Comparison of ENCODE assay signal across 20 cellular contexts in genomic region chr15:60257760-60258159, GRCh38.
A peak's percentile ranks its signal among the peaks of the same experiment; 100 is the strongest.
DNase-seq lines count a peak whose midpoint lies in the region; ATAC-seq, FAIRE-seq and TF ChIP-seq lines count a peak whose summit lies in the region.
"Had no signal": no experiment of that assay in that cellular context is flagged by ENCODE, and none has a peak within 500 bp of the region (broad histone marks: within the 10 kb centered on the region; RNA-seq: fewer than 3 reads in every experiment).

No MANE protein-coding gene starts in this region.

- H3K27me3 ChIP-seq in K562 (ENCODE audit: control insufficient read depth in 2 of 2, insufficient read depth in 2 of 2, low read length in 2 of 2): no peaks in the 10 kb centered on the region
- H3K27me3 ChIP-seq in BE2C: peaks cover 21% of the 10 kb centered on the region
- H3K27me3 ChIP-seq: BLaER1 had no signal

- H3K27ac ChIP-seq in A549 (no peak overlapping the region), K562 (ENCODE audit: extremely low read depth, low read depth, low read length) (no peak overlapping the region)
- H3K27ac ChIP-seq: BLaER1, C4-2B had no signal

- H4K20me1 ChIP-seq in K562 (replicated peaks; ENCODE audit: control insufficient read depth, insufficient read depth, low read length): no peaks in the 10 kb centered on the region
- H4K20me1 ChIP-seq: BLaER1 had no signal

- no peak for ATAC-seq in activated T-cell treated with anti-CD3 and anti-CD28 coated beads, Interleukin-2, amount 50 U/mL, for 72 hours (replicated peaks in 1 of 2)
- ATAC-seq in A549 (no peak), K562 (no peak)
- ATAC-seq: CD8-positive, alpha-beta T cell had no signal

- H3K4me3 ChIP-seq in A549: no peak overlapping the region
- no peak overlapping the region for H3K4me3 ChIP-seq in K562
- H3K4me3 ChIP-seq in BE2C (ENCODE audit: low read depth, low read length): no peak overlapping the region
- H3K4me3 ChIP-seq: BLaER1, HAP-1 had no signal

- DNase-seq in activated T-cell treated with anti-CD3 and anti-CD28 coated beads, Interleukin-2, amount 50 U/mL, for 72 hours: no peak
- DNase-seq in activated T-cell treated with anti-CD3 and anti-CD28 coated beads, Interleukin-2, amount 50 U/mL, for 24 hours: no peak
- no peak for DNase-seq in A549 (ENCODE audit: low read depth in 1 of 2, low spot score in 1 of 2)
- DNase-seq in K562 (ENCODE audit: extremely low read depth in 1 of 4, low spot score in 3 of 4): no peak
- DNase-seq in BE2C: no peak
- no peak for DNase-seq in T-helper 2 cell treated with Interferon-gamma antibody and Interleukin-4, amounts not matched to agents 5 μg/mL and 100 μg/mL, for 36 hours (ENCODE audit: low spot score)
- DNase-seq: 8988T; Caco-2; CD4-positive, CD25-positive, alpha-beta regulatory T cell; CD8-positive, alpha-beta T cell; DMS153; DND-41; GOT3; HFFc6 had no signal

- WGBS in A549 (ENCODE audit: missing lambda C conversion rate): 15% methylated on average over 4 of the region's 4 CpGs
- WGBS in K562 (ENCODE audit: insufficient coverage, low coverage, missing lambda C conversion rate): 0% methylated on average over 4 of the region's 4 CpGs

- H3K27me3 Mint-ChIP-seq in activated T-cell treated with anti-CD3 and anti-CD28 coated beads, Interleukin-2, amount 50 U/mL, for 72 hours (ENCODE audit: low read depth): peaks cover 44% of the 10 kb centered on the region
- H3K27me3 Mint-ChIP-seq in activated T-cell treated with anti-CD3 and anti-CD28 coated beads, Interleukin-2, amount 50 U/mL, for 24 hours: peaks cover 42% of the 10 kb centered on the region
- H3K27me3 Mint-ChIP-seq in T-helper 2 cell treated with Interferon-gamma antibody and Interleukin-4, amounts not matched to agents 5 μg/mL and 100 μg/mL, for 36 hours (ENCODE audit: low read depth): peaks cover 40% of the 10 kb centered on the region

- TF ChIP-seq CTCF in A549 (IDR thresholded peaks at IDR 0.05): no peak
- no peak for TF ChIP-seq CTCF in K562 (IDR thresholded peaks at IDR 0.05 in 2 of 3, conservative IDR thresholded peaks at IDR 0.05 in 1 of 3; ENCODE audit: insufficient read depth in 2 of 3, low read depth in 1 of 3, low read length in 3 of 3)
- TF ChIP-seq CTCF in BE2C (IDR thresholded peaks at IDR 0.05; ENCODE audit: low read depth, low read length): no peak

- POLR2A ChIA-PET in A549 (lab: Yijun Ruan, JAX) (no interaction called here), K562 (lab: Yijun Ruan, JAX) (no interaction called here)

- no peak for TF ChIP-seq EP300 in A549 (IDR thresholded peaks at IDR 0.05)
- no peak for TF ChIP-seq EP300 in K562 (IDR thresholded peaks at IDR 0.05; ENCODE audit: low read length)

- peaks cover 8% of the 10 kb centered on the region for H3K4me1 Mint-ChIP-seq in activated T-cell treated with anti-CD3 and anti-CD28 coated beads, Interleukin-2, amount 50 U/mL, for 72 hours (ENCODE audit: low read depth)
- peaks cover 8% of the 10 kb centered on the region for H3K4me1 Mint-ChIP-seq in activated T-cell treated with anti-CD3 and anti-CD28 coated beads, Interleukin-2, amount 50 U/mL, for 24 hours (ENCODE audit: low read depth)
- peaks cover 5% of the 10 kb centered on the region for H3K4me1 Mint-ChIP-seq in T-helper 2 cell treated with Interferon-gamma antibody and Interleukin-4, amounts not matched to agents 5 μg/mL and 100 μg/mL, for 36 hours (ENCODE audit: low read depth)

- CTCF ChIA-PET in A549 (lab: Yijun Ruan, JAX) (interaction anchor here (0.6 to 1.1 kb wide), 4 partner anchors 14 to 1316 kb away, joined by 3 read pairs; no protein-coding TSS in a partner anchor), K562 (lab: Yijun Ruan, JAX; ENCODE audit: low intra/inter-chr PET ratio) (no interaction called here)

- intact Hi-C loops in K562 (cut with micrococcal nuclease): no loop called here

- no peak overlapping the region for H2AFZ ChIP-seq in K562 (ENCODE audit: low read depth, low read length)

- no peaks in the 10 kb centered on the region for H3K79me2 ChIP-seq in K562 (ENCODE audit: control insufficient read depth, insufficient read depth, low read length)

- H3K4me2 ChIP-seq in A549 (no peak overlapping the region), K562 (ENCODE audit: insufficient read depth, low read length) (no peak overlapping the region)
- H3K4me2 ChIP-seq: BLaER1 had no signal

- TF ChIP-seq RAD21 in A549 (conservative IDR thresholded peaks at IDR 0.05 in 1 of 2, IDR thresholded peaks at IDR 0.05 in 1 of 2): no peak
- TF ChIP-seq RAD21 in K562 (CRISPR knock-in tag; conservative IDR thresholded peaks at IDR 0.05 in 1 of 2, IDR thresholded peaks at IDR 0.05 in 1 of 2): no peak

- H3K9me3 ChIP-seq in A549 (no peaks in the 10 kb centered on the region; the same call in 2 of the 3 replicates), K562 (replicated peaks; ENCODE audit: control insufficient read depth, insufficient read depth, low read depth, low read length) (no peaks in the 10 kb centered on the region), BE2C (no peaks in the 10 kb centered on the region)
- H3K9me3 ChIP-seq: BLaER1, HAP-1 had no signal

- no peaks in the 10 kb centered on the region for H3K9me1 ChIP-seq in K562 (ENCODE audit: control insufficient read depth, insufficient read depth, low read length)

- TF ChIP-seq POLR2A in A549 (IDR thresholded peaks at IDR 0.05; ENCODE audit: low read length) (no peak), K562 (conservative IDR thresholded peaks at IDR 0.05) (no peak)

- H3K36me3 Mint-ChIP-seq in activated T-cell treated with anti-CD3 and anti-CD28 coated beads, Interleukin-2, amount 50 U/mL, for 72 hours (ENCODE audit: insufficient read depth in 2 of 2): no peaks in the 10 kb centered on the region
- H3K36me3 Mint-ChIP-seq in activated T-cell treated with anti-CD3 and anti-CD28 coated beads, Interleukin-2, amount 50 U/mL, for 24 hours (ENCODE audit: low read depth): no peaks in the 10 kb centered on the region
- H3K36me3 Mint-ChIP-seq in T-helper 2 cell treated with Interferon-gamma antibody and Interleukin-4, amounts not matched to agents 5 μg/mL and 100 μg/mL, for 36 hours (ENCODE audit: low read depth): no peaks in the 10 kb centered on the region
- H3K36me3 Mint-ChIP-seq: CD4-positive, CD25-positive, alpha-beta regulatory T cell; CD8-positive, alpha-beta T cell had no signal

- H3K4me3 Mint-ChIP-seq in activated T-cell treated with anti-CD3 and anti-CD28 coated beads, Interleukin-2, amount 50 U/mL, for 72 hours: no peak overlapping the region
- H3K4me3 Mint-ChIP-seq in activated T-cell treated with anti-CD3 and anti-CD28 coated beads, Interleukin-2, amount 50 U/mL, for 24 hours: no peak overlapping the region
- H3K4me3 Mint-ChIP-seq in T-helper 2 cell treated with Interferon-gamma antibody and Interleukin-4, amounts not matched to agents 5 μg/mL and 100 μg/mL, for 36 hours: no peak overlapping the region
- H3K4me3 Mint-ChIP-seq: CD4-positive, CD25-positive, alpha-beta regulatory T cell; CD8-positive, alpha-beta T cell; HFFc6 had no signal

- peak overlapping the region; percentile 56 for H3K27ac Mint-ChIP-seq in activated T-cell treated with anti-CD3 and anti-CD28 coated beads, Interleukin-2, amount 50 U/mL, for 72 hours
- no peak overlapping the region for H3K27ac Mint-ChIP-seq in activated T-cell treated with anti-CD3 and anti-CD28 coated beads, Interleukin-2, amount 50 U/mL, for 24 hours
- H3K27ac Mint-ChIP-seq in T-helper 2 cell treated with Interferon-gamma antibody and Interleukin-4, amounts not matched to agents 5 μg/mL and 100 μg/mL, for 36 hours: no peak overlapping the region
- H3K27ac Mint-ChIP-seq: CD4-positive, CD25-positive, alpha-beta regulatory T cell; CD8-positive, alpha-beta T cell; HFFc6 had no signal

- H3K4me1 ChIP-seq in A549: peaks cover 9% of the 10 kb centered on the region; the same call in 2 of the 3 replicates
- H3K4me1 ChIP-seq in K562 (replicated peaks in 1 of 2; ENCODE audit: control insufficient read depth in 2 of 2, insufficient read depth in 2 of 2, low read length in 2 of 2): no peaks in the 10 kb centered on the region
- H3K4me1 ChIP-seq in BE2C: no peaks in the 10 kb centered on the region
- H3K4me1 ChIP-seq: BLaER1, Caco-2, HAP-1 had no signal

- in situ Hi-C loops in K562 (cut with MboI): no loop called here

- no peak overlapping the region for H3K9ac ChIP-seq in K562 (ENCODE audit: insufficient read depth in 1 of 2, low read depth in 2 of 2, low read length in 2 of 2)
- H3K9ac ChIP-seq: BLaER1 had no signal

- no peaks in the 10 kb centered on the region for H3K36me3 ChIP-seq in K562 (ENCODE audit: control insufficient read depth, insufficient read depth, low read length)
- H3K36me3 ChIP-seq in BE2C: no peaks in the 10 kb centered on the region
- H3K36me3 ChIP-seq: BLaER1, HAP-1 had no signal

- FAIRE-seq in A549 (lab: Jason Lieb, UNC) (peak; percentile 51), K562 (lab: Jason Lieb, UNC) (no peak)
- FAIRE-seq: G401.6, GM12892, H54 had no signal

- H3K9me3 Mint-ChIP-seq in activated T-cell treated with anti-CD3 and anti-CD28 coated beads, Interleukin-2, amount 50 U/mL, for 72 hours: no peaks in the 10 kb centered on the region
- H3K9me3 Mint-ChIP-seq in activated T-cell treated with anti-CD3 and anti-CD28 coated beads, Interleukin-2, amount 50 U/mL, for 24 hours: no peaks in the 10 kb centered on the region
- H3K9me3 Mint-ChIP-seq in T-helper 2 cell treated with Interferon-gamma antibody and Interleukin-4, amounts not matched to agents 5 μg/mL and 100 μg/mL, for 36 hours: no peaks in the 10 kb centered on the region
- H3K9me3 Mint-ChIP-seq: CD4-positive, CD25-positive, alpha-beta regulatory T cell; CD8-positive, alpha-beta T cell; HFFc6 had no signal

- BruUV-seq in K562 (replicated peaks; lab: Mats Ljungman, UMichigan): no TSS peak

TF ChIP-seq in A549, 52 proteins besides CTCF, POLR2A, EP300 and RAD21:
- TF ChIP-seq KDM1A (IDR thresholded peaks at IDR 0.05; ENCODE audit: low read depth): no peak
- TF ChIP-seq CEBPB (IDR thresholded peaks at IDR 0.05): 0 out of 4 replicates have a peak, but pooled peaks have one; percentile 8 to 31
- no peak for TF ChIP-seq HEYL (CRISPR knock-in tag; IDR thresholded peaks at IDR 0.05)
- TF ChIP-seq ZC3H11A (IDR thresholded peaks at IDR 0.05): no peak
- no peak for TF ChIP-seq FOSL2 (IDR thresholded peaks at IDR 0.05)
- no peak for TF ChIP-seq FOSL2 (CRISPR knock-in tag; IDR thresholded peaks at IDR 0.05)

TF ChIP-seq in K562, 482 proteins besides CTCF, POLR2A, EP300 and RAD21 (continues in another document):
- no peak for TF ChIP-seq ARID3A (IDR thresholded peaks at IDR 0.05; ENCODE audit: borderline replicate concordance, low read depth, low read length)
- peak; percentile 36; the same call in 1 of the 2 replicates for TF ChIP-seq CEBPB (tag; IDR thresholded peaks at IDR 0.05)
